Comparison of ENCODE assay signal across 17 cellular contexts in genomic region chr19:12272386-12272785, GRCh38.
"Had no signal": no experiment of that assay in that cellular context is flagged by ENCODE, and none has a peak within 500 bp of the region (broad histone marks: within the 10 kb centered on the region; RNA-seq: fewer than 3 reads in every experiment).

No MANE protein-coding gene starts in this region.

- DNase-seq: activated CD4-positive, alpha-beta T cell treated with anti-CD3 and anti-CD28 coated beads, Interleukin-2, amount 10 ng/mL, durations not matched to agents 24 days and 14 days; activated CD8-positive, alpha-beta T cell treated with anti-CD3 and anti-CD28 coated beads for 36 hours; activated naive CD4-positive, alpha-beta T cell treated with anti-CD3 and anti-CD28 coated beads for 36 hours; activated naive CD8-positive, alpha-beta T cell treated with anti-CD3 and anti-CD28 coated beads, Interleukin-2, amount 50 U/mL, for 24 hours; activated T-cell treated with anti-CD3 and anti-CD28 coated beads, Interleukin-2, amount 50 U/mL, for 1 hour; gastrocnemius medialis; head of caudate nucleus; left lung; naive thymus-derived CD8-positive, alpha-beta T cell; ovary; sigmoid colon; stimulated activated naive B cell treated with anti-CD40 and anti-IgM and Interleukin-4, amounts not matched to agents 10 μg/mL and 1 μg/mL and 100 μg/mL, for 72 hours; T-helper 1 cell had no signal

- H3K27ac ChIP-seq: coronary artery, gastrocnemius medialis, left lung, ovary, sigmoid colon, tibial nerve had no signal

- H3K27me3 ChIP-seq: gastrocnemius medialis, left lung, ovary, sigmoid colon, tibial nerve had no signal

- H3K27ac Mint-ChIP-seq: activated CD4-positive, alpha-beta T cell treated with anti-CD3 and anti-CD28 coated beads, Interleukin-2, amount 10 ng/mL, durations not matched to agents 24 days and 14 days; activated CD8-positive, alpha-beta T cell treated with anti-CD3 and anti-CD28 coated beads for 36 hours; activated naive CD4-positive, alpha-beta T cell treated with anti-CD3 and anti-CD28 coated beads for 36 hours; activated naive CD8-positive, alpha-beta T cell treated with anti-CD3 and anti-CD28 coated beads, Interleukin-2, amount 50 U/mL, for 24 hours; activated T-helper 17 cell treated with anti-CD3 and anti-CD28 coated beads, Interleukin-2, amount 50 U/mL, for 72 hours; naive thymus-derived CD8-positive, alpha-beta T cell; stimulated activated naive B cell treated with anti-CD40 and anti-IgM and Interleukin-4, amounts not matched to agents 10 μg/mL and 1 μg/mL and 100 μg/mL, for 72 hours had no signal

- H3K4me3 Mint-ChIP-seq: activated CD4-positive, alpha-beta T cell treated with anti-CD3 and anti-CD28 coated beads, Interleukin-2, amount 10 ng/mL, durations not matched to agents 24 days and 14 days; activated CD8-positive, alpha-beta T cell treated with anti-CD3 and anti-CD28 coated beads for 36 hours; activated naive CD4-positive, alpha-beta T cell treated with anti-CD3 and anti-CD28 coated beads for 36 hours; activated naive CD8-positive, alpha-beta T cell treated with anti-CD3 and anti-CD28 coated beads, Interleukin-2, amount 50 U/mL, for 24 hours; activated T-helper 17 cell treated with anti-CD3 and anti-CD28 coated beads, Interleukin-2, amount 50 U/mL, for 72 hours; stimulated activated naive B cell treated with anti-CD40 and anti-IgM and Interleukin-4, amounts not matched to agents 10 μg/mL and 1 μg/mL and 100 μg/mL, for 72 hours had no signal

- H3K4me3 ChIP-seq: left lung, ovary, sigmoid colon, tibial nerve had no signal

- H3K4me1 ChIP-seq: gastrocnemius medialis, left lung, sigmoid colon, tibial nerve had no signal

- H3K27me3 Mint-ChIP-seq: activated CD4-positive, alpha-beta T cell treated with anti-CD3 and anti-CD28 coated beads, Interleukin-2, amount 10 ng/mL, durations not matched to agents 24 days and 14 days; activated CD8-positive, alpha-beta T cell treated with anti-CD3 and anti-CD28 coated beads for 36 hours; activated naive CD8-positive, alpha-beta T cell treated with anti-CD3 and anti-CD28 coated beads, Interleukin-2, amount 50 U/mL, for 24 hours; activated T-helper 17 cell treated with anti-CD3 and anti-CD28 coated beads, Interleukin-2, amount 50 U/mL, for 72 hours; naive thymus-derived CD8-positive, alpha-beta T cell; stimulated activated naive B cell treated with anti-CD40 and anti-IgM and Interleukin-4, amounts not matched to agents 10 μg/mL and 1 μg/mL and 100 μg/mL, for 72 hours had no signal

- H3K4me1 Mint-ChIP-seq: activated CD4-positive, alpha-beta T cell treated with anti-CD3 and anti-CD28 coated beads, Interleukin-2, amount 10 ng/mL, durations not matched to agents 24 days and 14 days; activated naive CD8-positive, alpha-beta T cell treated with anti-CD3 and anti-CD28 coated beads, Interleukin-2, amount 50 U/mL, for 24 hours; activated T-helper 17 cell treated with anti-CD3 and anti-CD28 coated beads, Interleukin-2, amount 50 U/mL, for 72 hours had no signal

- ATAC-seq: activated CD8-positive, alpha-beta T cell treated with anti-CD3 and anti-CD28 coated beads for 36 hours; activated naive CD8-positive, alpha-beta T cell treated with anti-CD3 and anti-CD28 coated beads, Interleukin-2, amount 50 U/mL, for 24 hours; activated T-helper 17 cell treated with anti-CD3 and anti-CD28 coated beads, Interleukin-2, amount 50 U/mL, for 72 hours; esophagus mucosa; gastrocnemius medialis; left lung; naive thymus-derived CD8-positive, alpha-beta T cell; stimulated activated naive B cell treated with anti-CD40 and anti-IgM and Interleukin-4, amounts not matched to agents 10 μg/mL and 1 μg/mL and 100 μg/mL, for 72 hours had no signal

- H3K36me3 ChIP-seq: ovary had no signal
